ENCODE assay signal across 1 cellular context in genomic region chr5:125058185-125058826, GRCh38.
TF ChIP-seq lines count a peak whose summit lies in the region.

No MANE protein-coding gene starts in this region.

TF ChIP-seq in GM23338, 12 proteins besides CTCF, POLR2A, EP300 and RAD21 (continued from another document):
- TF ChIP-seq ZNF462 (CRISPR knock-in tag; IDR thresholded peaks at IDR 0.05) (no peak), REST (IDR thresholded peaks at IDR 0.05; ENCODE audit: unreplicated experiment) (no peak), ZNF114 (CRISPR knock-in tag; IDR thresholded peaks at IDR 0.05) (no peak), ETS1 (IDR thresholded peaks at IDR 0.05) (no peak)
